1 cellular context compared by ENCODE assay signal in the genomic region with DNA sequence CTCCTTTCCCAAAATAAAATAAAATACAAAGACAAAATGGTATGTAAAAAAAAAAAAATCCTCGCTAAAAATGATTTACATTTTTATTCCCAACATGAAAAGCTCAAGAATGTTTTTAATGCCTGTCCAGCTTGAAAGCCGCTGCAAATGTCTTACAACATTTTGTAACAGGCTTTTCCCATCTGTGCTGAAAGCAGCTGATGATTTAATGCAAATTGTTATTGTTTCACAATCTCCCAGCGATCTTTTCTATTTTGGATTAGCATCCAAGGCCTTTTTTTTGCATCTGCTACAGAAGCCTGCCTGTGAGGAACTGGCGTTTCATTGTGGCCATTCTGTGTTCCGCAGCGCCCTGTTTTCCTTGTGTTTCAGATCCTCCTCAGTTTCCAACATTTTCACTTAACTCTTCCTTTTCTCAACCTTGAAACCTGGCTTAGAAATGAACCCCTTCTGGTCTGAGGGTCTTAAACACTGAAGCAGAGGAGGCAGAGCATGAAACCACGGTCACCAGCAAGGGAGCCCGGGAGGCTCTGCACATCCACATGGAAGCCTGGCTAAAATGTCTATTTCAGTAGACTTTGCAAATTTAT.
A peak's percentile ranks its signal among the peaks of the same experiment; 100 is the strongest.
TF ChIP-seq lines count a peak whose summit lies in the region.

No MANE protein-coding gene starts in this region.

TF ChIP-seq in IMR-90, 13 proteins besides CTCF, POLR2A, EP300 and RAD21 (continued from another document):
- TF ChIP-seq, protein P1, sequence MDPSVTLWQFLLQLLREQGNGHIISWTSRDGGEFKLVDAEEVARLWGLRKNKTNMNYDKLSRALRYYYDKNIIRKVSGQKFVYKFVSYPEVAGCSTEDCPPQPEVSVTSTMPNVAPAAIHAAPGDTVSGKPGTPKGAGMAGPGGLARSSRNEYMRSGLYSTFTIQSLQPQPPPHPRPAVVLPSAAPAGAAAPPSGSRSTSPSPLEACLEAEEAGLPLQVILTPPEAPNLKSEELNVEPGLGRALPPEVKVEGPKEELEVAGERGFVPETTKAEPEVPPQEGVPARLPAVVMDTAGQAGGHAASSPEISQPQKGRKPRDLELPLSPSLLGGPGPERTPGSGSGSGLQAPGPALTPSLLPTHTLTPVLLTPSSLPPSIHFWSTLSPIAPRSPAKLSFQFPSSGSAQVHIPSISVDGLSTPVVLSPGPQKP (IDR thresholded peaks at IDR 0.05; ENCODE audit: borderline replicate concordance, low read depth, low read length): no peak
- TF ChIP-seq FOS (IDR thresholded peaks at IDR 0.05; ENCODE audit: low read depth, low read length) (no peak), CHD1 (IDR thresholded peaks at IDR 0.05; ENCODE audit: low read depth, low read length) (no peak), MAZ (IDR thresholded peaks at IDR 0.05; ENCODE audit: borderline replicate concordance, low read depth, low read length) (no peak), RCOR1 (IDR thresholded peaks at IDR 0.05; ENCODE audit: insufficient replicate concordance, low read length) (no peak), CEBPB (IDR thresholded peaks at IDR 0.05; ENCODE audit: low read depth, low read length) (peak; percentile 87)
